Comparison of ENCODE assay signal across 1 cellular context in the genomic region with DNA sequence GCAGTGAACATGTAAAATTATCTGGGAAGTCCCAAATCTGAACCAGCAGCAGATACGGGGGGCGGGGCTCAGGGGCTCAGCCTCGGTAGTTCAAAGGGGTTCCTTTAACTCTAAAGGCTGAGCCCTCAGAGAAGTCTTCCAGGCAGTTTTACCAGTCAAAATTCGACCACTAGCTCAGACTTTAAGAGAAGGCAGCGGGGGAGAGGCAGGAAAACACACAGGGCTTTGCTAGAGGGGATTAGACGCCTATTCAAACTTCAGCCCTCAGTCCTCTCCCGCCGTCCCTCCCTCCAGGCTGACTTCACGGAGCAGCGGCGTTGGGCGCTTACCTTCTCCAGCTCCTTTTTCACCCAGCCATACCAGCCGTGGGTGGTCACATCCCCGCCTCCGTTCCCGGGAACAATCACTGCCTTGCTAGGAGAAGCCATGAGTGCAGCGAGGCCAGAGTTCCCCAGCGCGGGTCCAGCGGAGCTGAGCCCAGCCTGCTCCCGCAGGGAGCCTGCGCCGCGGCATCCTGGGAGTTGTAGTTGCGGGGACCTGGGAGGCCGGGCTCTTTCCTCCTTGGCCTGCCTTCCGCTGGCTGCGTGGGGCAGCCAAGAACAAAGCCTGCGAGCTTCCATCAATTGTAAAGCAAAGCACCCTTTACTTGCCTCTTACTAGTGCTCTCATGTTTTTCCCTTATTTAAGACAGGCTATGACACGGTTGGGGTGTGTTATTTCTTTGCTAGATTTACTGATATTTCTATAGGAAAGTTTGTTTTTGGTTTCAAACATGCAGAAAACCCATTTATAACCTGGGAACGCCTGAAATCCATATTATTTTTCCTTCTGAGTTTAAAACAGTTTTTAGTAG.
TF ChIP-seq lines count a peak whose summit lies in the region.

A gene (minus strand): TSS at position 486 of the 853 bp plus-strand sequence. CDS start 58 bp downstream, at position 428.

TF ChIP-seq in IMR-90, 13 proteins besides CTCF, POLR2A, EP300 and RAD21:
- TF ChIP-seq CHD1 (IDR thresholded peaks at IDR 0.05; ENCODE audit: low read depth, low read length) (no peak), RFX5 (IDR thresholded peaks at IDR 0.05; ENCODE audit: low read depth, low read length) (no peak), BHLHE40 (IDR thresholded peaks at IDR 0.05; ENCODE audit: low read depth, low read length) (no peak), NFE2L2 (IDR thresholded peaks at IDR 0.05; ENCODE audit: low read depth, low read length) (no peak), MAFK (IDR thresholded peaks at IDR 0.05; ENCODE audit: low read depth, low read length) (no peak), CEBPB (IDR thresholded peaks at IDR 0.05; ENCODE audit: low read depth, low read length) (no peak), MXI1 (IDR thresholded peaks at IDR 0.05; ENCODE audit: borderline replicate concordance, low read depth, low read length) (peak; percentile 82), FOS (IDR thresholded peaks at IDR 0.05; ENCODE audit: low read depth, low read length) (no peak), SMC3 (IDR thresholded peaks at IDR 0.05; ENCODE audit: low read depth, low read length) (no peak), MAZ (IDR thresholded peaks at IDR 0.05; ENCODE audit: borderline replicate concordance, low read depth, low read length) (peak; percentile 70; the same call in 1 of the 2 replicates), RCOR1 (IDR thresholded peaks at IDR 0.05; ENCODE audit: insufficient replicate concordance, low read length) (no peak)
- TF ChIP-seq, protein P1, sequence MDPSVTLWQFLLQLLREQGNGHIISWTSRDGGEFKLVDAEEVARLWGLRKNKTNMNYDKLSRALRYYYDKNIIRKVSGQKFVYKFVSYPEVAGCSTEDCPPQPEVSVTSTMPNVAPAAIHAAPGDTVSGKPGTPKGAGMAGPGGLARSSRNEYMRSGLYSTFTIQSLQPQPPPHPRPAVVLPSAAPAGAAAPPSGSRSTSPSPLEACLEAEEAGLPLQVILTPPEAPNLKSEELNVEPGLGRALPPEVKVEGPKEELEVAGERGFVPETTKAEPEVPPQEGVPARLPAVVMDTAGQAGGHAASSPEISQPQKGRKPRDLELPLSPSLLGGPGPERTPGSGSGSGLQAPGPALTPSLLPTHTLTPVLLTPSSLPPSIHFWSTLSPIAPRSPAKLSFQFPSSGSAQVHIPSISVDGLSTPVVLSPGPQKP (IDR thresholded peaks at IDR 0.05; ENCODE audit: borderline replicate concordance, low read depth, low read length) = no peak
- TF ChIP-seq, protein P2, sequence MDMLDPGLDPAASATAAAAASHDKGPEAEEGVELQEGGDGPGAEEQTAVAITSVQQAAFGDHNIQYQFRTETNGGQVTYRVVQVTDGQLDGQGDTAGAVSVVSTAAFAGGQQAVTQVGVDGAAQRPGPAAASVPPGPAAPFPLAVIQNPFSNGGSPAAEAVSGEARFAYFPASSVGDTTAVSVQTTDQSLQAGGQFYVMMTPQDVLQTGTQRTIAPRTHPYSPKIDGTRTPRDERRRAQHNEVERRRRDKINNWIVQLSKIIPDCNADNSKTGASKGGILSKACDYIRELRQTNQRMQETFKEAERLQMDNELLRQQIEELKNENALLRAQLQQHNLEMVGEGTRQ (IDR thresholded peaks at IDR 0.05; ENCODE audit: low read depth, low read length) = no peak
